Comparison of ENCODE assay signal across 8 cellular contexts in the genomic region with DNA sequence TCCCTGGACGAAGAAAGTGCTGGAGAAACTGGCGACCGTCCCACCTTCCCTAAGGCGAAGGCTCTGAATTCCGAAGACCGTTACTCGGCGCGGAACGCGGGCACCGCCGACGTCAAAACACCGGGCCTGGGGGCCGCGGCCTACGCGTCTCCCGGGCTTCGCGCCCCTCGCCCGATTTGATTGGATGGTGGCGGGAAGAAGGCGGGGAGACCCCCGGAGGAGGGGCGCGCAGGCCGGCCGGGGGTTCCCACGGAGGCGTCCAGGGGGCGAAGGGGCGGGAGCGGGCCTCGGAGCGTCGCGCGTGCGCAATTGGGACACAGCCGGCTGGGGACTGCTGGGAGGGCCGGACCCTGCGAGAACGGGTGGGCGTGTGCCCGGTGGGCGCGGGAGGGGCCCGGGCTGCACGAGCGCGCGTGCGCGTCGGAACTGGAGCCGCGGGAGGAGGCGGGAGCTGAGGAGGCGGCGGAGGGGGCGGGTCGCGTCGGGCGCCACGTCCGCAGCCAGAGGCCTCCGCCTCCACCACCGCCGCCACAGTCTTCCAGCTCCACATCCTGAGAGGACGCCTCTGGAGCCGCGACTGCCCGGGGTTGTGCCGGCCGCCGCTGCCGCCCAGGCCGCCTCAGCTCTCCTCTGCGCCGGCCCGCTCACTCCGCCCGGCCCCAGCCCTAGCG. TPM values are rescaled to one million over a fixed set of nuclear protein-coding genes. Genes with fewer than 3 reads are reported as not detected.
DNase-seq lines count a peak whose midpoint lies in the region; ATAC-seq and TF ChIP-seq lines count a peak whose summit lies in the region.

A gene (plus strand): TSS at position 531 of the 671 bp plus-strand sequence. CDS start 11,210 bp downstream, outside the sequence.

- H3K27ac ChIP-seq in osteoblast (ENCODE audit: low read depth, low read length) (peak within 1 kb of the TSS; percentile 98), testis (peak within 1 kb of the TSS; percentile 98 to 99)

- H3K27me3 ChIP-seq in osteoblast (ENCODE audit: insufficient read depth, low read length) = no peaks in the 10 kb centered on the region
- no peaks in the 10 kb centered on the region for H3K27me3 ChIP-seq in testis

- peaks cover 35% of the 10 kb centered on the region for H4K20me1 ChIP-seq in osteoblast (ENCODE audit: insufficient read depth, low read length)

- H3K4me1 ChIP-seq in osteoblast (ENCODE audit: insufficient read depth, low read length) = peaks cover 37% of the 10 kb centered on the region
- H3K4me1 ChIP-seq in testis = peaks cover 4% of the 10 kb centered on the region

- peak within 1 kb of the TSS; percentile 99 for H3K4me3 Mint-ChIP-seq in activated naive CD8-positive, alpha-beta T cell
- peak within 1 kb of the TSS; percentile 99 for H3K4me3 Mint-ChIP-seq in glutamatergic neuron (ENCODE audit: unreplicated experiment)

- intact Hi-C loops in testis (cut with DNase I; ENCODE audit: low total_unique reads) = no loop called here

- DNase-seq in GM04504 (ENCODE audit: low read depth) (peak; percentile 94), HEK293T (ENCODE audit: extremely low spot score) (peak; percentile 97), MV-4-11 (lab: John Stamatoyannopoulos, UW) (peak; percentile 56), glutamatergic neuron (peak; percentile 97), osteoblast (ENCODE audit: insufficient read length, low spot score, missing footprints) (peak; percentile 98), testis (peak; percentile 95)

- peak; percentile 85 for ATAC-seq in SK-N-SH treated with all-trans-retinoic acid at 6 μM for 48 hours

- POLR2A ChIA-PET in HEK293T (lab: Yijun Ruan, JAX) = interaction anchor here (0.6 to 2.1 kb wide), 11 partner anchors 9 to 598 kb away, joined by 3 to 16 read pairs (median 4); a partner anchor contains a TSS

- peak within 1 kb of the TSS; percentile 94 for H3K27ac Mint-ChIP-seq in activated naive CD8-positive, alpha-beta T cell
- peak within 1 kb of the TSS; percentile 75 for H3K27ac Mint-ChIP-seq in glutamatergic neuron (ENCODE audit: unreplicated experiment)

- H3K36me3 ChIP-seq in osteoblast (ENCODE audit: insufficient read depth, low read length) (peaks cover 16% of the 10 kb centered on the region), testis (ENCODE audit: low read depth, missing control alignments) (no peaks in the 10 kb centered on the region)

- no peak for TF ChIP-seq CTCF in glutamatergic neuron (IDR thresholded peaks at IDR 0.05; ENCODE audit: partially characterized antibody, unreplicated experiment)
- TF ChIP-seq CTCF in osteoblast (IDR thresholded peaks at IDR 0.05; ENCODE audit: extremely low read depth, low read depth, low read length) = no peak
- no peak for TF ChIP-seq CTCF in testis (IDR thresholded peaks at IDR 0.05)

- peaks cover 30% of the 10 kb centered on the region for H3K4me1 Mint-ChIP-seq in activated naive CD8-positive, alpha-beta T cell (ENCODE audit: low read depth)
- H3K4me1 Mint-ChIP-seq in glutamatergic neuron (ENCODE audit: low read depth, unreplicated experiment) = peaks cover 2% of the 10 kb centered on the region

- peaks cover 2% of the 10 kb centered on the region for H3K36me3 Mint-ChIP-seq in activated naive CD8-positive, alpha-beta T cell
- no peaks in the 10 kb centered on the region for H3K36me3 Mint-ChIP-seq in glutamatergic neuron (ENCODE audit: unreplicated experiment)

- peak; percentile 82 for TF ChIP-seq POLR2A in testis (IDR thresholded peaks at IDR 0.05)

- peak within 1 kb of the TSS; percentile 93 for H2AFZ ChIP-seq in osteoblast (ENCODE audit: low read length)

- WGBS in testis, 2 donors = 0 to 6% methylated on average over 13 to 58 of the region's 88 CpGs

- no peaks in the 10 kb centered on the region for H3K9me3 Mint-ChIP-seq in activated naive CD8-positive, alpha-beta T cell (ENCODE audit: low read depth)
- peaks cover 8% of the 10 kb centered on the region for H3K9me3 Mint-ChIP-seq in glutamatergic neuron (ENCODE audit: unreplicated experiment)

- H3K79me2 ChIP-seq in osteoblast (ENCODE audit: insufficient read depth, low read length) = peaks cover 44% of the 10 kb centered on the region

- H3K4me3 ChIP-seq in osteoblast (ENCODE audit: insufficient read depth, low read length) (peak within 1 kb of the TSS; percentile 97), testis (peak within 1 kb of the TSS; percentile 97)

- H3K9me3 ChIP-seq in osteoblast (ENCODE audit: low read depth, low read length) (no peaks in the 10 kb centered on the region), testis (no peaks in the 10 kb centered on the region)

- H3K27me3 Mint-ChIP-seq in activated naive CD8-positive, alpha-beta T cell = no peaks in the 10 kb centered on the region
- H3K27me3 Mint-ChIP-seq in glutamatergic neuron (ENCODE audit: unreplicated experiment) = peaks cover 4% of the 10 kb centered on the region

- peak within 1 kb of the TSS; percentile 82 for H3K4me2 ChIP-seq in osteoblast (ENCODE audit: insufficient read depth, low read length)

- CTCF ChIA-PET in HEK293T (lab: Yijun Ruan, JAX) = interaction anchor here (0.6 kb wide), 1 partner anchor 115 kb away, joined by 5 read pairs; no protein-coding TSS in a partner anchor

TF ChIP-seq in HEK293T, 16 proteins besides CTCF, POLR2A, EP300 and RAD21:
- no peak for TF ChIP-seq FOXA1 (IDR thresholded peaks at IDR 0.05)
- TF ChIP-seq FOXK2 (IDR thresholded peaks at IDR 0.05) = no peak
- TF ChIP-seq L3MBTL2 (conservative IDR thresholded peaks at IDR 0.05) = peak; percentile 98
- TF ChIP-seq FOXM1 (IDR thresholded peaks at IDR 0.05; ENCODE audit: borderline replicate concordance) = no peak
- no peak for TF ChIP-seq ARNT (IDR thresholded peaks at IDR 0.05)

TF ChIP-seq in SK-N-SH treated with all-trans-retinoic acid at 6 μM for 48 hours, 23 proteins besides CTCF, POLR2A, EP300 and RAD21:
- TF ChIP-seq ZFP3 (CRISPR knock-in tag; IDR thresholded peaks at IDR 0.05) = no peak
- TF ChIP-seq, protein P1, sequence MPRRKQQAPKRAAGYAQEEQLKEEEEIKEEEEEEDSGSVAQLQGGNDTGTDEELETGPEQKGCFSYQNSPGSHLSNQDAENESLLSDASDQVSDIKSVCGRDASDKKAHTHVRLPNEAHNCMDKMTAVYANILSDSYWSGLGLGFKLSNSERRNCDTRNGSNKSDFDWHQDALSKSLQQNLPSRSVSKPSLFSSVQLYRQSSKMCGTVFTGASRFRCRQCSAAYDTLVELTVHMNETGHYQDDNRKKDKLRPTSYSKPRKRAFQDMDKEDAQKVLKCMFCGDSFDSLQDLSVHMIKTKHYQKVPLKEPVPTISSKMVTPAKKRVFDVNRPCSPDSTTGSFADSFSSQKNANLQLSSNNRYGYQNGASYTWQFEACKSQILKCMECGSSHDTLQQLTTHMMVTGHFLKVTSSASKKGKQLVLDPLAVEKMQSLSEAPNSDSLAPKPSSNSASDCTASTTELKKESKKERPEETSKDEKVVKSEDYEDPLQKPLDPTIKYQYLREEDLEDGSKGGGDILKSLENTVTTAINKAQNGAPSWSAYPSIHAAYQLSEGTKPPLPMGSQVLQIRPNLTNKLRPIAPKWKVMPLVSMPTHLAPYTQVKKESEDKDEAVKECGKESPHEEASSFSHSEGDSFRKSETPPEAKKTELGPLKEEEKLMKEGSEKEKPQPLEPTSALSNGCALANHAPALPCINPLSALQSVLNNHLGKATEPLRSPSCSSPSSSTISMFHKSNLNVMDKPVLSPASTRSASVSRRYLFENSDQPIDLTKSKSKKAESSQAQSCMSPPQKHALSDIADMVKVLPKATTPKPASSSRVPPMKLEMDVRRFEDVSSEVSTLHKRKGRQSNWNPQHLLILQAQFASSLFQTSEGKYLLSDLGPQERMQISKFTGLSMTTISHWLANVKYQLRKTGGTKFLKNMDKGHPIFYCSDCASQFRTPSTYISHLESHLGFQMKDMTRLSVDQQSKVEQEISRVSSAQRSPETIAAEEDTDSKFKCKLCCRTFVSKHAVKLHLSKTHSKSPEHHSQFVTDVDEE (CRISPR knock-in tag; IDR thresholded peaks at IDR 0.05) = peak; percentile 48; the same call in 1 of the 2 replicates

RNA-seq across cellular contexts. Expression of the gene that starts here (rescaled TPM):
- total RNA-seq in glutamatergic neuron (ENCODE audit: unreplicated experiment) (4.6 TPM), osteoblast (125 and 130 TPM in 2 replicates), testis (10 to 100 TPM; 40.5 to 45.3 TPM)
- polyA plus RNA-seq in testis (ENCODE audit: insufficient read depth, low read depth, low replicate concordance) = 33.6 TPM

Comparison
In these comparisons a context has a peak if more than half of its experiments do, and no peak if none do; other contexts are left out.
1. Peak in every context shown above with its lines: DNase-seq, ATAC-seq, H3K4me3 ChIP-seq and H3K27ac ChIP-seq.